Comparison of ENCODE assay signal across 17 cellular contexts in genomic region chr10:51023611-51024010, GRCh38.
"Had no signal": no experiment of that assay in that cellular context is flagged by ENCODE, and none has a peak within 500 bp of the region (broad histone marks: within the 10 kb centered on the region; RNA-seq: fewer than 3 reads in every experiment).

No MANE protein-coding gene starts in this region.

- H3K27ac ChIP-seq: body of pancreas, stomach had no signal

- DNase-seq: activated CD4-positive, alpha-beta T cell treated with anti-CD3 and anti-CD28 coated beads, Interleukin-2, amount 10 ng/mL, durations not matched to agents 24 days and 14 days; activated CD8-positive, alpha-beta T cell treated with anti-CD3 and anti-CD28 coated beads for 36 hours; activated T-cell treated with anti-CD3 and anti-CD28 coated beads, Interleukin-2, amount 50 U/mL, for 24 hours; body of pancreas; caudate nucleus; dorsolateral prefrontal cortex; foreskin melanocyte; glutamatergic neuron; hippocampal formation; islet precursor cell; mammary epithelial cell; midbrain; stimulated activated CD4-positive, alpha-beta T cell treated with anti-CD3 and anti-CD28 coated beads, Interleukin-4, amount 100 ng/mL, for 24 hours; stomach; T1000 had no signal

- ATAC-seq: activated CD8-positive, alpha-beta T cell treated with anti-CD3 and anti-CD28 coated beads for 36 hours; body of pancreas; stimulated activated effector memory CD8-positive, alpha-beta T cell treated with anti-CD3 and anti-CD28 coated beads, Interleukin-12 subunit alpha, Interleukin-12 subunit beta, amount 100 ng/mL, for 72 hours had no signal

- H3K36me3 ChIP-seq: stomach had no signal

- FAIRE-seq: urothelium cell line had no signal

- H3K27me3 ChIP-seq: body of pancreas, stomach had no signal

- H3K9me3 ChIP-seq: body of pancreas, stomach had no signal

- H3K4me3 ChIP-seq: body of pancreas, dorsolateral prefrontal cortex, stomach had no signal
